ENCODE assay signal across 27 cellular contexts in genomic region chr9:137570566-137570965, GRCh38. TPM values are rescaled to one million over a fixed set of nuclear protein-coding genes. Genes with fewer than 3 reads are reported as not detected.
DNase-seq lines count a peak whose midpoint lies in the region; ATAC-seq and TF ChIP-seq lines count a peak whose summit lies in the region.
"Had no signal": no experiment of that assay in that cellular context is flagged by ENCODE, and none has a peak within 500 bp of the region (broad histone marks: within the 10 kb centered on the region; RNA-seq: fewer than 3 reads in every experiment).

No MANE protein-coding gene starts in this region.

- CTCF ChIA-PET in CD4-positive, alpha-beta memory T cell (lab: Charles Lee; ENCODE audit: partially characterized antibody), result no interaction called here

- no peaks in the 10 kb centered on the region for H3K9me3 ChIP-seq in CD4-positive, alpha-beta memory T cell (ENCODE audit: control insufficient read depth in 1 of 2, low read length in 2 of 2)
- H3K9me3 ChIP-seq: A549, MG63, SJCRH30 had no signal

- peaks cover 21 to 35% of the 10 kb centered on the region in 2 donors for H3K36me3 Mint-ChIP-seq in CD4-positive, alpha-beta memory T cell
- H3K36me3 Mint-ChIP-seq in activated T-helper 17 cell treated with anti-CD3 and anti-CD28 coated beads, Interleukin-2, amount 50 U/mL, for 72 hours (ENCODE audit: low read depth), result peaks cover 47% of the 10 kb centered on the region
- H3K36me3 Mint-ChIP-seq in endothelial cell (ENCODE audit: low read depth, unreplicated experiment) (peaks cover 39% of the 10 kb centered on the region), progenitor cell of endocrine pancreas (ENCODE audit: insufficient read depth) (peaks cover 9% of the 10 kb centered on the region), osteocyte (ENCODE audit: unreplicated experiment) (peaks cover 33% of the 10 kb centered on the region)
- peaks cover 0 to 40% (median 21%) of the 10 kb centered on the region in 3 donors for H3K36me3 Mint-ChIP-seq in naive thymus-derived CD8-positive, alpha-beta T cell

- peaks cover 4% of the 10 kb centered on the region for H3K4me1 ChIP-seq in CD4-positive, alpha-beta memory T cell (ENCODE audit: insufficient read depth, low read length)
- H3K4me1 ChIP-seq: A549, SJCRH30 had no signal

- ATAC-seq in activated T-helper 17 cell treated with anti-CD3 and anti-CD28 coated beads, Interleukin-2, amount 50 U/mL, for 72 hours (replicated peaks), result no peak
- no peak for ATAC-seq in HG03354 (IDR thresholded peaks at IDR 0.05; ENCODE audit: poor library complexity, severe bottlenecking, unreplicated experiment)
- no peak for ATAC-seq in naive thymus-derived CD8-positive, alpha-beta T cell
- ATAC-seq: A549, Right ventricle myocardium inferior, SK-N-SH treated with all-trans-retinoic acid at 6 μM for 48 hours had no signal

- POLR2A ChIA-PET in CD4-positive, alpha-beta memory T cell (lab: Charles Lee; ENCODE audit: partially characterized antibody), result no interaction called here
- POLR2A ChIA-PET in naive thymus-derived CD8-positive, alpha-beta T cell (lab: Charles Lee), result no interaction called here

- no peak overlapping the region for H3K4me3 Mint-ChIP-seq in CD4-positive, alpha-beta memory T cell
- H3K4me3 Mint-ChIP-seq in activated T-helper 17 cell treated with anti-CD3 and anti-CD28 coated beads, Interleukin-2, amount 50 U/mL, for 72 hours, result no peak overlapping the region
- H3K4me3 Mint-ChIP-seq in endothelial cell (ENCODE audit: unreplicated experiment) (peak overlapping the region; percentile 47), progenitor cell of endocrine pancreas (ENCODE audit: low read depth) (no peak overlapping the region), osteocyte (ENCODE audit: unreplicated experiment) (no peak overlapping the region)
- no peak overlapping the region for H3K4me3 Mint-ChIP-seq in naive thymus-derived CD8-positive, alpha-beta T cell
- H3K4me3 Mint-ChIP-seq: CD8-positive, alpha-beta memory T cell had no signal

- H3K27ac Mint-ChIP-seq in CD4-positive, alpha-beta memory T cell, result peak overlapping the region in 4 of 7 donors; percentile 28 to 76 (median 72)
- peak overlapping the region; percentile 42 for H3K27ac Mint-ChIP-seq in activated T-helper 17 cell treated with anti-CD3 and anti-CD28 coated beads, Interleukin-2, amount 50 U/mL, for 72 hours
- H3K27ac Mint-ChIP-seq in endothelial cell (ENCODE audit: unreplicated experiment) (no peak overlapping the region), progenitor cell of endocrine pancreas (peak overlapping the region; percentile 69), osteocyte (ENCODE audit: unreplicated experiment) (no peak overlapping the region)
- H3K27ac Mint-ChIP-seq in naive thymus-derived CD8-positive, alpha-beta T cell, result peak overlapping the region in 2 of 10 donors; percentile 75 to 81

- no peaks in the 10 kb centered on the region for H3K27me3 Mint-ChIP-seq in CD4-positive, alpha-beta memory T cell
- H3K27me3 Mint-ChIP-seq in activated T-helper 17 cell treated with anti-CD3 and anti-CD28 coated beads, Interleukin-2, amount 50 U/mL, for 72 hours, result no peaks in the 10 kb centered on the region
- H3K27me3 Mint-ChIP-seq in endothelial cell (ENCODE audit: unreplicated experiment), result peaks cover 9% of the 10 kb centered on the region
- no peaks in the 10 kb centered on the region for H3K27me3 Mint-ChIP-seq in progenitor cell of endocrine pancreas
- H3K27me3 Mint-ChIP-seq in osteocyte (ENCODE audit: unreplicated experiment), result no peaks in the 10 kb centered on the region
- H3K27me3 Mint-ChIP-seq in naive thymus-derived CD8-positive, alpha-beta T cell, result no peaks in the 10 kb centered on the region
- H3K27me3 Mint-ChIP-seq: CD8-positive, alpha-beta memory T cell had no signal

- H3K9me3 Mint-ChIP-seq in CD4-positive, alpha-beta memory T cell, result no peaks in the 10 kb centered on the region
- no peaks in the 10 kb centered on the region for H3K9me3 Mint-ChIP-seq in activated T-helper 17 cell treated with anti-CD3 and anti-CD28 coated beads, Interleukin-2, amount 50 U/mL, for 72 hours
- no peaks in the 10 kb centered on the region for H3K9me3 Mint-ChIP-seq in endothelial cell (ENCODE audit: unreplicated experiment)
- H3K9me3 Mint-ChIP-seq in progenitor cell of endocrine pancreas (ENCODE audit: low read depth), result no peaks in the 10 kb centered on the region
- H3K9me3 Mint-ChIP-seq in osteocyte (ENCODE audit: unreplicated experiment), result no peaks in the 10 kb centered on the region
- no peaks in the 10 kb centered on the region for H3K9me3 Mint-ChIP-seq in naive thymus-derived CD8-positive, alpha-beta T cell
- H3K9me3 Mint-ChIP-seq: CD8-positive, alpha-beta memory T cell had no signal

- no peak overlapping the region for H3K4me3 ChIP-seq in CD4-positive, alpha-beta memory T cell (ENCODE audit: low read length in 2 of 2)
- H3K4me3 ChIP-seq: A549, MG63, PC-9, SJCRH30 had no signal

- peaks cover 28% of the 10 kb centered on the region for H3K36me3 ChIP-seq in CD4-positive, alpha-beta memory T cell (ENCODE audit: insufficient read depth, low read length)

- no peaks in the 10 kb centered on the region for H3K27me3 ChIP-seq in CD4-positive, alpha-beta memory T cell (ENCODE audit: insufficient read depth, low read length)
- H3K27me3 ChIP-seq: MG63, SJCRH30 had no signal

- TF ChIP-seq CTCF in endothelial cell (IDR thresholded peaks at IDR 0.05; ENCODE audit: unreplicated experiment) (no peak), progenitor cell of endocrine pancreas (IDR thresholded peaks at IDR 0.05; ENCODE audit: unreplicated experiment) (no peak), osteocyte (IDR thresholded peaks at IDR 0.05) (no peak)

- peaks cover 3 to 17% (median 12%) of the 10 kb centered on the region in 4 donors for H3K4me1 Mint-ChIP-seq in CD4-positive, alpha-beta memory T cell
- peaks cover 20% of the 10 kb centered on the region for H3K4me1 Mint-ChIP-seq in activated T-helper 17 cell treated with anti-CD3 and anti-CD28 coated beads, Interleukin-2, amount 50 U/mL, for 72 hours
- H3K4me1 Mint-ChIP-seq in endothelial cell (ENCODE audit: unreplicated experiment) (peaks cover 5% of the 10 kb centered on the region), progenitor cell of endocrine pancreas (ENCODE audit: low read depth) (no peaks in the 10 kb centered on the region), osteocyte (ENCODE audit: unreplicated experiment) (peaks cover 3% of the 10 kb centered on the region)
- H3K4me1 Mint-ChIP-seq in naive thymus-derived CD8-positive, alpha-beta T cell, result peaks cover 17 to 22% (median 18%) of the 10 kb centered on the region in 4 donors

- DNase-seq in CD4-positive, alpha-beta memory T cell, result no peak
- DNase-seq in endothelial cell (ENCODE audit: low spot score) (no peak), progenitor cell of endocrine pancreas (ENCODE audit: low spot score, unreplicated experiment) (no peak), osteocyte (ENCODE audit: extremely low spot score, unreplicated experiment) (no peak)
- no peak for DNase-seq in naive thymus-derived CD8-positive, alpha-beta T cell
- DNase-seq: AML-193; C1 segment of cervical spinal cord; CD8-positive, alpha-beta memory T cell; DMS 273 treated with DMSO at 0.1 percent for 48 hours; DMS79 treated with DMSO at 0.1 percent for 48 hours; GF-D8; KG1; MG63; NCI-H1417; NCI-H1694; NCI-H2029 treated with DMSO at 0.1 percent for 48 hours; NCI-H446 treated with DMSO at 0.1 percent for 48 hours; NCI-H526; NCI-H82; PC-9; SJCRH30 had no signal

- intact Hi-C loops in CD4-positive, alpha-beta memory T cell (cut with micrococcal nuclease), result no loop called here

- no peak overlapping the region for H3K27ac ChIP-seq in CD4-positive, alpha-beta memory T cell (ENCODE audit: low read depth, low read length)
- H3K27ac ChIP-seq: A549, PC-9, SJCRH30 had no signal

RNA-seq across cellular contexts. Expression of gene DPH7, which starts 8.2 kb away (rescaled TPM):
- 10 to 100 TPM; 76.7 to 79.1 TPM for total RNA-seq in CD4-positive, alpha-beta memory T cell
- 10 to 100 TPM; 27.9 to 30.2 TPM for polyA plus RNA-seq in CD4-positive, alpha-beta memory T cell
- 10 to 100 TPM; 26.7 to 35.5 TPM for total RNA-seq in activated T-helper 17 cell treated with anti-CD3 and anti-CD28 coated beads, Interleukin-2, amount 50 U/mL, for 72 hours
- total RNA-seq in endothelial cell (ENCODE audit: unreplicated experiment) (32.2 TPM), progenitor cell of endocrine pancreas (58.8 and 64.0 TPM in 2 replicates), osteocyte (37.3 and 39.5 TPM in 2 replicates)
- 10 to 100 TPM; 76.9 to 80.7 TPM for total RNA-seq in naive thymus-derived CD8-positive, alpha-beta T cell
- polyA plus RNA-seq in naive thymus-derived CD8-positive, alpha-beta T cell, result 10 to 100 TPM; 26.2 to 32.8 (median 29.8) TPM

RNA-seq across cellular contexts. Expression of gene MRPL41, which starts 18.9 kb away (rescaled TPM):
- total RNA-seq in CD4-positive, alpha-beta memory T cell, result 10 to 100 TPM; 91.6 to 95.9 TPM
- 10 to 100 TPM; 37.8 to 39.9 TPM for polyA plus RNA-seq in CD4-positive, alpha-beta memory T cell
- 10 to 100 TPM; 23.3 to 45.5 TPM for total RNA-seq in activated T-helper 17 cell treated with anti-CD3 and anti-CD28 coated beads, Interleukin-2, amount 50 U/mL, for 72 hours
- total RNA-seq in endothelial cell (ENCODE audit: unreplicated experiment), result 41.4 TPM
- total RNA-seq in progenitor cell of endocrine pancreas, result 27.9 and 30.2 TPM in 2 replicates
- total RNA-seq in osteocyte, result 51.9 and 53.8 TPM in 2 replicates
- total RNA-seq in naive thymus-derived CD8-positive, alpha-beta T cell, result 100 to 1,000 TPM in 1 of 2 experiments, 10 to 100 TPM in 1; 93.5 to 104 TPM
- polyA plus RNA-seq in naive thymus-derived CD8-positive, alpha-beta T cell, result 10 to 100 TPM; 36.7 to 46.5 (median 43.0) TPM

RNA-seq across cellular contexts. Expression of gene ZMYND19, which starts 19.7 kb away (rescaled TPM):
- total RNA-seq in CD4-positive, alpha-beta memory T cell, result 10 to 100 TPM; 26.8 to 29.1 TPM
- polyA plus RNA-seq in CD4-positive, alpha-beta memory T cell, result 10 to 100 TPM in 1 of 2 donors, 1 to 10 TPM in 1; 3.6 to 13.7 TPM
- 10 to 100 TPM; 27.2 to 43.6 TPM for total RNA-seq in activated T-helper 17 cell treated with anti-CD3 and anti-CD28 coated beads, Interleukin-2, amount 50 U/mL, for 72 hours
- total RNA-seq in endothelial cell (ENCODE audit: unreplicated experiment) (25.6 TPM), progenitor cell of endocrine pancreas (35.7 and 38.8 TPM in 2 replicates), osteocyte (30.3 and 31.4 TPM in 2 replicates)
- 10 to 100 TPM; 25.5 to 27.5 TPM for total RNA-seq in naive thymus-derived CD8-positive, alpha-beta T cell
- 10 to 100 TPM in 1 of 3 donors, 1 to 10 TPM in 2; 5.5 to 15.7 (median 7.7) TPM for polyA plus RNA-seq in naive thymus-derived CD8-positive, alpha-beta T cell

RNA-seq across cellular contexts. Expression of gene PNPLA7, which starts 20.4 kb away (rescaled TPM):
- total RNA-seq in CD4-positive, alpha-beta memory T cell, result 10 to 100 TPM; 15.5 to 15.7 TPM
- under 1 TPM in 1 of 2 donors, not detected in 1; 0.98 TPM for polyA plus RNA-seq in CD4-positive, alpha-beta memory T cell
- 1 to 10 TPM; 2.9 to 5.1 TPM for total RNA-seq in activated T-helper 17 cell treated with anti-CD3 and anti-CD28 coated beads, Interleukin-2, amount 50 U/mL, for 72 hours
- 3.9 TPM for total RNA-seq in endothelial cell (ENCODE audit: unreplicated experiment)
- 7.9 and 8.8 TPM in 2 replicates for total RNA-seq in progenitor cell of endocrine pancreas
- 7.1 and 7.2 TPM in 2 replicates for total RNA-seq in osteocyte
- total RNA-seq in naive thymus-derived CD8-positive, alpha-beta T cell, result 10 to 100 TPM; 14.5 to 15.7 TPM
- polyA plus RNA-seq in naive thymus-derived CD8-positive, alpha-beta T cell, result 1 to 10 TPM; 1.2 to 2.3 (median 1.9) TPM
- total RNA-seq: RPMI7951 had no signal

RNA-seq across cellular contexts. Expression of gene ARRDC1, which starts 34.9 kb away (rescaled TPM):
- 10 to 100 TPM; 82.3 to 86.2 TPM for total RNA-seq in CD4-positive, alpha-beta memory T cell
- polyA plus RNA-seq in CD4-positive, alpha-beta memory T cell, result 10 to 100 TPM; 54.3 to 59.4 TPM
- 10 to 100 TPM; 39.0 to 43.0 TPM for total RNA-seq in activated T-helper 17 cell treated with anti-CD3 and anti-CD28 coated beads, Interleukin-2, amount 50 U/mL, for 72 hours
- 20.3 TPM for total RNA-seq in endothelial cell (ENCODE audit: unreplicated experiment)
- 64.0 and 74.9 TPM in 2 replicates for total RNA-seq in progenitor cell of endocrine pancreas
- 28.7 and 30.2 TPM in 2 replicates for total RNA-seq in osteocyte
- 10 to 100 TPM; 83.2 to 86.8 TPM for total RNA-seq in naive thymus-derived CD8-positive, alpha-beta T cell
- polyA plus RNA-seq in naive thymus-derived CD8-positive, alpha-beta T cell, result 10 to 100 TPM; 27.2 to 42.4 (median 32.9) TPM

Comparison
In these comparisons a context has a peak if more than half of its experiments do, and no peak if none do; other contexts are left out.
1. H3K27ac Mint-ChIP-seq: peak in CD4-positive, alpha-beta memory T cell (4 of 7), activated T-helper 17 cell treated with anti-CD3 and anti-CD28 coated beads, Interleukin-2, amount 50 U/mL, for 72 hours (single experiment) and progenitor cell of endocrine pancreas (single experiment); none in endothelial cell (single experiment) and osteocyte (single experiment).